18 cellular contexts compared by ENCODE assay signal in the genomic region with DNA sequence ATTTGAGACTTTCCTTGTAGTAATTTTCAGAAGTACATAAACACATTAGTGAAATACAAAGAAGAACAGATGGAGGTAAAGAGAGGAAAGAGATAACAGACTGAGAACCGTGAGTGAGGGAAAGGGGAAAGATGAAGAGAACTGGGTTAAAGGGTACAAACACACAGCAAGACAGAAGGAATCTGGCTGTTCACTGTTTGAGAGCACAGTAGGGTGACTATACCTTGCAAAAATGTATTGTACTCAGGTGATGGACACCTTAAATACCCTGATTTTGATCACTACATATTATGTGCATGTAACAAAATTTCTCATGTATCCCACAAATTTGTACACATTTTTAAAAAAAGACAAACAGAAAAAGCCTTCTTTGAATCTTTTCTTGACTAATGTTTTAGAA. TPM values are rescaled to one million over a fixed set of nuclear protein-coding genes. Genes with fewer than 3 reads are reported as not detected.
A peak's percentile ranks its signal among the peaks of the same experiment; 100 is the strongest.
DNase-seq lines count a peak whose midpoint lies in the region; ATAC-seq and TF ChIP-seq lines count a peak whose summit lies in the region.
"Had no signal": no experiment of that assay in that cellular context is flagged by ENCODE, and none has a peak within 500 bp of the region (broad histone marks: within the 10 kb centered on the region; RNA-seq: fewer than 3 reads in every experiment).

No MANE protein-coding gene starts in this region.

- H3K4me3 ChIP-seq in right cardiac atrium (ENCODE audit: low read length) = peak overlapping the region; percentile 78
- peak overlapping the region; percentile 79 for H3K4me3 ChIP-seq in astrocyte of the cerebellum (ENCODE audit: low read depth, low read length)
- H3K4me3 ChIP-seq in stomach = no peak overlapping the region
- H3K4me3 ChIP-seq: ovary had no signal

- no peak overlapping the region for H3K27ac ChIP-seq in right cardiac atrium (ENCODE audit: low read length)
- no peak overlapping the region for H3K27ac ChIP-seq in stomach
- H3K27ac ChIP-seq: C4-2B, ovary had no signal

- H3K4me1 ChIP-seq in right cardiac atrium (ENCODE audit: control insufficient read depth, insufficient read depth, low read length) = peaks cover 2% of the 10 kb centered on the region
- H3K4me1 ChIP-seq in stomach = peaks cover 8 to 34% (median 28%) of the 10 kb centered on the region in 4 donors

- in situ Hi-C loops in astrocyte of the cerebellum (cut with HindIII; ENCODE audit: low sequenced_read_pairs) = no loop called here

- no peak for TF ChIP-seq CTCF in astrocyte of the cerebellum (IDR thresholded peaks at IDR 0.05; ENCODE audit: low read depth, low read length, missing control alignments)
- no peak for TF ChIP-seq CTCF in stomach (IDR thresholded peaks at IDR 0.05)

- H3K9me3 ChIP-seq in right cardiac atrium (ENCODE audit: control insufficient read depth, low read length) (no peaks in the 10 kb centered on the region), stomach (no peaks in the 10 kb centered on the region)
- H3K9me3 ChIP-seq: ovary had no signal

- no peaks in the 10 kb centered on the region for H3K36me3 ChIP-seq in stomach
- H3K36me3 ChIP-seq: ovary had no signal

- ATAC-seq in right cardiac atrium (no peak), GM19035 (IDR thresholded peaks at IDR 0.05; ENCODE audit: unreplicated experiment) (no peak), GM21447 (IDR thresholded peaks at IDR 0.05; ENCODE audit: unreplicated experiment) (no peak)

- intact Hi-C loops in right cardiac atrium (cut with DNase I) = no loop called here
- intact Hi-C loops in cardiac septum (cut with DNase I) = no loop called here
- intact Hi-C loops in stomach (cut with DNase I; ENCODE audit: low total_unique reads) = no loop called here

- TF ChIP-seq POLR2A in stomach (IDR thresholded peaks at IDR 0.05) = no peak

- H3K27me3 ChIP-seq in right cardiac atrium (ENCODE audit: control insufficient read depth, insufficient read depth) (no peaks in the 10 kb centered on the region), stomach (peaks cover 17 to 51% (median 35%) of the 10 kb centered on the region in 3 donors)
- H3K27me3 ChIP-seq: ovary had no signal

- WGBS in right cardiac atrium = 37% methylated on average over 1 of the region's 1 CpG
- WGBS in stomach, 5 donors = 15 to 33% (median 19%) methylated on average over 1 of the region's 1 CpG

- no peak for TF ChIP-seq EP300 in stomach (IDR thresholded peaks at IDR 0.05)

- no peak for DNase-seq in right cardiac atrium
- DNase-seq in cardiac septum (ENCODE audit: low spot score) = no peak
- no peak for DNase-seq in astrocyte of the cerebellum (ENCODE audit: low read depth)
- DNase-seq in kidney tubule cell (ENCODE audit: low spot score) = peak; percentile 39
- DNase-seq in stomach = no peak
- DNase-seq in NCI-H1092 treated with DMSO at 0.1 percent for 48 hours (lab: John Stamatoyannopoulos, UW) = no peak
- DNase-seq: activated CD4-positive, alpha-beta memory T cell treated with anti-CD3 and anti-CD28 coated beads for 36 hours; anterior cingulate cortex; endodermal cell; Karpas-422; NCI-H1048; NCI-H510A treated with DMSO at 0.1 percent for 48 hours; ovary had no signal

RNA-seq across cellular contexts. Expression of a gene that starts 2.7 kb away (rescaled TPM):
- total RNA-seq in right cardiac atrium (1 to 10 TPM; 3.5 to 7.0 (median 4.2) TPM), cardiac septum (0.30 TPM), stomach (10 to 100 TPM in 1 of 5 donors, 1 to 10 TPM in 3, under 1 TPM in 1; 0.89 to 75.3 (median 4.9) TPM)
- polyA plus RNA-seq in right cardiac atrium (0.57 TPM), stomach (1 to 10 TPM in 1 of 3 donors, under 1 TPM in 2; 0.13 to 5.0 (median 0.37) TPM)
- total RNA-seq: activated CD4-positive, alpha-beta memory T cell treated with anti-CD3 and anti-CD28 coated beads for 36 hours; HT-29; T-helper 1 cell treated with Interleukin-12 subunit alpha and Interleukin-12 subunit beta and Interleukin-4 antibody, amounts not matched to agents 30 ng/mL and 1 ng/mL, for 36 hours had no signal

Comparison
In these comparisons a context has a peak if more than half of its experiments do, and no peak if none do; other contexts are left out.
1. H3K4me3 ChIP-seq: peak in right cardiac atrium (single experiment) and astrocyte of the cerebellum (single experiment); none in stomach (0 of 4).